Comparison of ENCODE assay signal across 8 cellular contexts in the genomic region with DNA sequence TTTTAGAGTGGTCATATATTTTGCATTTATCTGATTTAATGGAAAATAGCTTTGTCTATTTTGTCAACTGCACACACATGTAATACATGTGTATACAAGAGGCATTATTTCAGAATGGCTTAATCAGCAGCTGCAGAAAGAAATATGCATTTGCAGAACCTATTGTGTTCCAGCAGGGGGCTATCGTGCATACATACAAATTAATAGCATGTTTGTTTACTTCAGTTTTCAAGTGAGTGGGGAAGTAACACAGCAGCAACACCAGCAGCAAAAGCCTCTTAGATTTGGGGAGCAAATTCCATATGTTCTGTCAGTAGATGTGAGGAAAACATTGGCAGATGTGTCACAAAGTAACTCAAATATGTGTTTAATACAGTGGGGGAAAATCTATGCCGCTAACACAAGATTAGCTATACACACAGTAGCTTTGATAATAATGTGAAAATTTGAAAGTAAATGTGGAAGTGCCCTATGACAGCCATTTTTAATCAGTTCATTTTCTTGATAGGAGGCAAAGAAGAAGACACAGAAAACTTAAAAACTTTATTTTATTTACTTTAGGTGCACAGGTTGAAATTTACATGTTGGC.
DNase-seq lines count a peak whose midpoint lies in the region; ATAC-seq and TF ChIP-seq lines count a peak whose summit lies in the region.

No MANE protein-coding gene starts in this region.

- H3K27ac ChIP-seq in MM.1S (ENCODE audit: low read length): no peak overlapping the region
- peak overlapping the region; percentile 40 for H3K27ac ChIP-seq in neutrophil

- TF ChIP-seq POLR2A in erythroblast (IDR thresholded peaks at IDR 0.05; ENCODE audit: low read length): no peak

- H3K4me3 ChIP-seq in MM.1S (ENCODE audit: low read length) (no peak overlapping the region), neutrophil (ENCODE audit: low read depth in 1 of 2, low read length in 1 of 2) (no peak overlapping the region)

- H4K20me1 ChIP-seq in MM.1S (ENCODE audit: insufficient read depth, low read length): no peaks in the 10 kb centered on the region

- H3K9me3 ChIP-seq in MM.1S (replicated peaks; ENCODE audit: insufficient read depth, low read length): no peaks in the 10 kb centered on the region
- H3K9me3 ChIP-seq in neutrophil: no peaks in the 10 kb centered on the region

- no peak overlapping the region for H2AFZ ChIP-seq in MM.1S (ENCODE audit: low read length)

- ATAC-seq in GM21619 (IDR thresholded peaks at IDR 0.05; ENCODE audit: unreplicated experiment): peak; percentile 85
- no peak for ATAC-seq in GM21423 (IDR thresholded peaks at IDR 0.05; ENCODE audit: unreplicated experiment)

- TF ChIP-seq CTCF in MM.1S (IDR thresholded peaks at IDR 0.05; ENCODE audit: low read length) (peak; percentile 78), neutrophil (IDR thresholded peaks at IDR 0.05) (no peak)

- no peak overlapping the region for H3K4me2 ChIP-seq in MM.1S (ENCODE audit: low read depth, low read length)

- H3K79me2 ChIP-seq in MM.1S (ENCODE audit: low read length): no peaks in the 10 kb centered on the region

- H3F3A ChIP-seq in MM.1S (ENCODE audit: insufficient read depth, low read length): no peaks in the 10 kb centered on the region

- H3K9me2 ChIP-seq in MM.1S (replicated peaks; ENCODE audit: insufficient read depth, low read length): no peaks in the 10 kb centered on the region

- H3K36me3 ChIP-seq in MM.1S (replicated peaks; ENCODE audit: insufficient read depth, low read length): no peaks in the 10 kb centered on the region
- no peaks in the 10 kb centered on the region for H3K36me3 ChIP-seq in neutrophil

- DNase-seq in DMS53 (lab: John Stamatoyannopoulos, UW): peak; percentile 89
- peak; percentile 73 for DNase-seq in MM.1S
- peak; percentile 42 for DNase-seq in RPMI7951 (ENCODE audit: low read depth)
- DNase-seq in erythroblast (lab: John Stamatoyannopoulos, UW): peak; percentile 71 to 77
- DNase-seq in stimulated activated CD4-positive, alpha-beta T cell treated with anti-CD3 and anti-CD28 coated beads, Interleukin-4, amount 100 ng/mL, for 24 hours: no peak

- H3K9ac ChIP-seq in MM.1S (ENCODE audit: low read length): no peak overlapping the region

- H3K4me1 ChIP-seq in MM.1S (ENCODE audit: low read length): no peaks in the 10 kb centered on the region
- no peaks in the 10 kb centered on the region for H3K4me1 ChIP-seq in neutrophil (ENCODE audit: control insufficient read depth in 1 of 2, insufficient read depth in 1 of 2, low read depth in 1 of 2, low read length in 1 of 2)

- H3K27me3 ChIP-seq in MM.1S (replicated peaks; ENCODE audit: insufficient read depth, low read length) (no peaks in the 10 kb centered on the region), neutrophil (no peaks in the 10 kb centered on the region)
